Comparison of ENCODE assay signal across 27 cellular contexts in genomic region chr16:56591377-56592060, GRCh38. TPM values are rescaled to one million over a fixed set of nuclear protein-coding genes. Genes with fewer than 3 reads are reported as not detected.
A peak's percentile ranks its signal among the peaks of the same experiment; 100 is the strongest.
DNase-seq lines count a peak whose midpoint lies in the region; ATAC-seq and TF ChIP-seq lines count a peak whose summit lies in the region.
"Had no signal": no experiment of that assay in that cellular context is flagged by ENCODE, and none has a peak within 500 bp of the region (broad histone marks: within the 10 kb centered on the region; RNA-seq: fewer than 3 reads in every experiment).

No MANE protein-coding gene starts in this region.

- H3K4me3 ChIP-seq in NB4 (ENCODE audit: low read depth, low read length): no peak overlapping the region
- H3K4me3 ChIP-seq: BLaER1, cardiac muscle cell, GM23338, heart left ventricle, left ventricle myocardium inferior, PC-9, right lobe of liver, SJCRH30 had no signal

- DNase-seq in CD1c-positive myeloid dendritic cell (ENCODE audit: extremely low spot score) (peak; percentile 49), NB4 (ENCODE audit: low read depth) (peak; percentile 85), UCSD-AML1 (lab: John Stamatoyannopoulos, UW; ENCODE audit: unreplicated experiment) (peak; percentile 29), left colon (no peak), NCI-H2029 (lab: John Stamatoyannopoulos, UW) (no peak), DMS53 treated with DMSO at 0.1 percent for 48 hours (lab: John Stamatoyannopoulos, UW; ENCODE audit: unreplicated experiment) (no peak)
- DNase-seq: activated B cell treated with CpG ODN at 0.5 μM for 24 hours; activated CD8-positive, alpha-beta T cell treated with anti-CD3 and anti-CD28 coated beads, Interleukin-2, amount 10 ng/mL, durations not matched to agents 7 days and 5 days; activated naive CD4-positive, alpha-beta T cell treated with Interleukin-2 at 50 U/mL for 16 hours; activated T-cell treated with anti-CD3 and anti-CD28 coated beads, Interleukin-2, amount 50 U/mL, for 24 hours; Calu3; PC-9; right lobe of liver; SJCRH30; stimulated activated CD4-positive, alpha-beta T cell treated with anti-CD3 and anti-CD28 coated beads, Interleukin-15, amount 100 ng/mL, for 24 hours; T-helper 17 cell had no signal

- peak; percentile 52 for ATAC-seq in left colon
- ATAC-seq in HG03135 (IDR thresholded peaks at IDR 0.05; ENCODE audit: unreplicated experiment): no peak
- ATAC-seq in HG02884 (IDR thresholded peaks at IDR 0.05; ENCODE audit: unreplicated experiment): no peak
- ATAC-seq: activated CD8-positive, alpha-beta T cell treated with anti-CD3 and anti-CD28 coated beads, Interleukin-2, amount 10 ng/mL, durations not matched to agents 7 days and 5 days; GM23338; natural killer cell treated with Interleukin-12 subunit alpha and Interleukin-12 subunit beta and Interleukin-15 and Interleukin-18, amount 100 ng/mL, for 72 hours; T-helper 17 cell had no signal

- TF ChIP-seq POLR2A in NB4 (IDR thresholded peaks at IDR 0.05; ENCODE audit: extremely low read depth, insufficient read length): no peak

- TF ChIP-seq CTCF in NB4 (IDR thresholded peaks at IDR 0.05; ENCODE audit: low read depth, low read length): no peak

- intact Hi-C loops in left colon (cut with DNase I, micrococcal nuclease): no loop called here

RNA-seq across cellular contexts. Expression of gene MT3, which starts 2.2 kb away (rescaled TPM):
- total RNA-seq in left colon: 1 to 10 TPM; 1.5 to 1.8 TPM
- total RNA-seq: A673, activated B cell treated with CpG ODN at 0.5 μM for 24 hours, Calu3, cardiac muscle cell, GM23338, mesothelial cell of epicardium, osteocyte, PC-9, SJCRH30, T-helper 17 cell had no signal

RNA-seq across cellular contexts. Expression of gene MT2A, which starts 16.9 kb away (rescaled TPM):
- total RNA-seq in left colon: 100 to 1,000 TPM in 1 of 2 donors, 10 to 100 TPM in 1; 78.4 to 287 TPM
- total RNA-seq: cardiac muscle cell had no signal

RNA-seq across cellular contexts. Expression of gene MT4, which starts 26.6 kb away (rescaled TPM):
- not detected for total RNA-seq in left colon
- total RNA-seq: A673; activated B cell treated with CpG ODN at 0.5 μM for 24 hours; activated CD8-positive, alpha-beta T cell treated with anti-CD3 and anti-CD28 coated beads, Interleukin-2, amount 10 ng/mL, durations not matched to agents 7 days and 5 days; Calu3; cardiac muscle cell; GM23338; heart left ventricle; left ventricle myocardium inferior; mesothelial cell of epicardium; natural killer cell treated with Interleukin-12 subunit alpha and Interleukin-12 subunit beta and Interleukin-15 and Interleukin-18, amount 100 ng/mL, for 72 hours; osteocyte; PC-9; right lobe of liver; SJCRH30; T-helper 17 cell had no signal

RNA-seq across cellular contexts. Expression of gene MT1E, which starts 34.1 kb away (rescaled TPM):
- total RNA-seq in left colon: 100 to 1,000 TPM in 1 of 2 donors, 10 to 100 TPM in 1; 64.7 to 240 TPM
- total RNA-seq: Calu3, mesothelial cell of epicardium, SJCRH30 had no signal

RNA-seq across cellular contexts. Expression of gene MT1M, which starts 40.9 kb away (rescaled TPM):
- 10 to 100 TPM in 1 of 2 donors, 1 to 10 TPM in 1; 5.1 to 60.6 TPM for total RNA-seq in left colon
- total RNA-seq: activated B cell treated with CpG ODN at 0.5 μM for 24 hours; activated CD8-positive, alpha-beta T cell treated with anti-CD3 and anti-CD28 coated beads, Interleukin-2, amount 10 ng/mL, durations not matched to agents 7 days and 5 days; Calu3; cardiac muscle cell; mesothelial cell of epicardium; PC-9; SJCRH30; T-helper 17 cell had no signal

Comparison
In these comparisons a context has a peak if more than half of its experiments do, and no peak if none do; other contexts are left out.
1. DNase-seq: peak in CD1c-positive myeloid dendritic cell (single experiment), NB4 (single experiment) and UCSD-AML1 (single experiment); none in left colon (0 of 2), NCI-H2029 (single experiment) and DMS53 treated with DMSO at 0.1 percent for 48 hours (single experiment).